Comparison of ENCODE assay signal across 17 cellular contexts in genomic region chr4:5341151-5341925, GRCh38.
DNase-seq lines count a peak whose midpoint lies in the region; ATAC-seq and TF ChIP-seq lines count a peak whose summit lies in the region.
"Had no signal": no experiment of that assay in that cellular context is flagged by ENCODE, and none has a peak within 500 bp of the region (broad histone marks: within the 10 kb centered on the region; RNA-seq: fewer than 3 reads in every experiment).

No MANE protein-coding gene starts in this region.

- no peaks in the 10 kb centered on the region for H3K36me3 ChIP-seq in Caco-2 (ENCODE audit: control insufficient read depth, insufficient read depth, low read length)
- H3K36me3 ChIP-seq: HAP-1 had no signal

- no peaks in the 10 kb centered on the region for H3K4me1 ChIP-seq in Caco-2
- H3K4me1 ChIP-seq: A549, HAP-1 had no signal

- H3K4me3 ChIP-seq in AG10803 (ENCODE audit: low read length) (no peak overlapping the region), Caco-2 (ENCODE audit: low read depth, low read length) (no peak overlapping the region)
- H3K4me3 ChIP-seq: A549, GM23248, HAP-1 had no signal

- H3K4me3 Mint-ChIP-seq in naive B cell = no peak overlapping the region
- H3K4me3 Mint-ChIP-seq in Caco-2 (ENCODE audit: unreplicated experiment) = no peak overlapping the region
- H3K4me3 Mint-ChIP-seq: CD4-positive, alpha-beta T cell had no signal

- no TSS peak for BruUV-seq in Caco-2 (replicated peaks; lab: Mats Ljungman, UMichigan)

- H3K27ac Mint-ChIP-seq in naive B cell = peak overlapping the region in 1 of 6 donors; percentile 37
- no peak overlapping the region for H3K27ac Mint-ChIP-seq in Caco-2 (ENCODE audit: unreplicated experiment)
- H3K27ac Mint-ChIP-seq: CD4-positive, alpha-beta T cell had no signal

- ATAC-seq in naive B cell (ENCODE audit: low read depth in 2 of 2) (peak; percentile 67 to 68), GM21737 (IDR thresholded peaks at IDR 0.05; ENCODE audit: unreplicated experiment) (no peak)
- ATAC-seq: A549 had no signal

- H3K9me3 Mint-ChIP-seq in naive B cell = peaks cover 0 to 10% (median 3%) of the 10 kb centered on the region in 7 donors
- H3K9me3 Mint-ChIP-seq in Caco-2 (ENCODE audit: unreplicated experiment) = no peaks in the 10 kb centered on the region

- H3K36me3 Mint-ChIP-seq in naive B cell = no peaks in the 10 kb centered on the region
- H3K36me3 Mint-ChIP-seq in Caco-2 (ENCODE audit: insufficient read depth, unreplicated experiment) = no peaks in the 10 kb centered on the region

- TF ChIP-seq CTCF in AG10803 (conservative IDR thresholded peaks at IDR 0.05; ENCODE audit: low read length) (no peak), Caco-2 (IDR thresholded peaks at IDR 0.05; ENCODE audit: insufficient read depth in 1 of 2, low read depth in 1 of 2, low read length in 1 of 2, severe bottlenecking in 1 of 2, unreplicated experiment in 1 of 2) (no peak)

- no peaks in the 10 kb centered on the region for H3K9me3 ChIP-seq in Caco-2
- H3K9me3 ChIP-seq: A549, HAP-1 had no signal

- intact Hi-C loops in Caco-2 (cut with micrococcal nuclease; ENCODE audit: unreplicated experiment) = no loop called here

- H3K27me3 Mint-ChIP-seq in naive B cell (peaks cover 0 to 4% (median 0%) of the 10 kb centered on the region in 3 donors), Caco-2 (ENCODE audit: insufficient read depth, unreplicated experiment) (no peaks in the 10 kb centered on the region)
- H3K27me3 Mint-ChIP-seq: CD4-positive, alpha-beta T cell had no signal

- DNase-seq in AG10803 (ENCODE audit: low read depth) (peak; percentile 25), KG1 (lab: John Stamatoyannopoulos, UW) (peak; percentile 12), dermis microvascular lymphatic vessel endothelial cell (ENCODE audit: low read depth in 2 of 2) (peak; percentile 93 to 94), naive B cell (peak; percentile 2), NCI-H2081 (lab: John Stamatoyannopoulos, UW) (no peak), Caco-2 (no peak)
- DNase-seq: CD4-positive, alpha-beta T cell; GM23248; MM.1S; NCI-H1092 treated with DMSO at 0.1 percent for 48 hours; NCI-H774; RPMI8226; SIG-M5; T-helper 1 cell had no signal

- no peaks in the 10 kb centered on the region for H3K27me3 ChIP-seq in Caco-2 (replicated peaks; ENCODE audit: control insufficient read depth, insufficient read depth, low read length)

- H3K4me1 Mint-ChIP-seq in naive B cell (peaks cover 9 to 15% (median 10%) of the 10 kb centered on the region in 3 donors), Caco-2 (ENCODE audit: low read depth, unreplicated experiment) (no peaks in the 10 kb centered on the region)

- CTCF ChIA-PET in Caco-2 (lab: Charles Lee) = no interaction called here

- POLR2A ChIA-PET in Caco-2 (lab: Charles Lee) = no interaction called here

Comparison
In these comparisons a context has a peak if more than half of its experiments do, and no peak if none do; other contexts are left out.
1. DNase-seq: peak in AG10803 (single experiment), KG1 (single experiment), dermis microvascular lymphatic vessel endothelial cell (2 of 2) and naive B cell (single experiment); none in NCI-H2081 (0 of 2) and Caco-2 (0 of 2).